ENCODE assay signal across 30 cellular contexts in genomic region chr10:57788117-57788516, GRCh38.
"Had no signal": no experiment of that assay in that cellular context is flagged by ENCODE, and none has a peak within 500 bp of the region (broad histone marks: within the 10 kb centered on the region; RNA-seq: fewer than 3 reads in every experiment).

No MANE protein-coding gene starts in this region.

- H3K4me3 ChIP-seq: gastrocnemius medialis, hepatocyte, lower lobe of right lung, mucosa of descending colon, ovary, psoas muscle, sigmoid colon, spleen, testis, tibial artery had no signal

- ATAC-seq: effector memory CD8-positive, alpha-beta T cell; gastrocnemius medialis; left cardiac atrium; left ventricle myocardium superior; lower lobe of right lung; mucosa of descending colon; natural killer cell treated with Interleukin-12 subunit alpha and Interleukin-12 subunit beta and Interleukin-15 and Interleukin-18, amount 100 ng/mL, for 72 hours; psoas muscle; stimulated activated memory B cell treated with anti-CD40 and anti-IgM and Interleukin-4, amounts not matched to agents 10 μg/mL and 1 μg/mL and 100 μg/mL, for 72 hours; stimulated activated naive CD8-positive, alpha-beta T cell treated with anti-CD3 and anti-CD28 coated beads, Interleukin-15, Interleukin-2, amounts not matched to agents 100 U/mL and 50 U/mL, for 24 hours had no signal

- H3K27ac Mint-ChIP-seq: effector memory CD8-positive, alpha-beta T cell; memory B cell; mesothelial cell of epicardium; naive B cell; natural killer cell treated with Interleukin-12 subunit alpha and Interleukin-12 subunit beta and Interleukin-15 and Interleukin-18, amount 100 ng/mL, for 72 hours; stimulated activated memory B cell treated with anti-CD40 and anti-IgM and Interleukin-4, amounts not matched to agents 10 μg/mL and 1 μg/mL and 100 μg/mL, for 72 hours; type B pancreatic cell had no signal

- H3K36me3 ChIP-seq: gastrocnemius medialis, lower lobe of right lung, ovary, sigmoid colon, spleen, tibial artery had no signal

- H3K4me1 Mint-ChIP-seq: memory B cell; naive B cell; neural crest cell; stimulated activated memory B cell treated with anti-CD40 and anti-IgM and Interleukin-4, amounts not matched to agents 10 μg/mL and 1 μg/mL and 100 μg/mL, for 72 hours had no signal

- H3K9me3 ChIP-seq: gastrocnemius medialis, lower lobe of right lung, mucosa of descending colon, ovary, psoas muscle, sigmoid colon, testis, tibial artery had no signal

- H3K27me3 Mint-ChIP-seq: effector memory CD8-positive, alpha-beta T cell; memory B cell; naive B cell; natural killer cell treated with Interleukin-12 subunit alpha and Interleukin-12 subunit beta and Interleukin-15 and Interleukin-18, amount 100 ng/mL, for 72 hours; stimulated activated memory B cell treated with anti-CD40 and anti-IgM and Interleukin-4, amounts not matched to agents 10 μg/mL and 1 μg/mL and 100 μg/mL, for 72 hours; type B pancreatic cell had no signal

- H2AFZ ChIP-seq: hepatocyte had no signal

- H3K4me3 Mint-ChIP-seq: effector memory CD8-positive, alpha-beta T cell; memory B cell; mesothelial cell of epicardium; naive B cell; natural killer cell treated with Interleukin-12 subunit alpha and Interleukin-12 subunit beta and Interleukin-15 and Interleukin-18, amount 100 ng/mL, for 72 hours; neural crest cell; stimulated activated memory B cell treated with anti-CD40 and anti-IgM and Interleukin-4, amounts not matched to agents 10 μg/mL and 1 μg/mL and 100 μg/mL, for 72 hours; type B pancreatic cell had no signal

- H3K27me3 ChIP-seq: gastrocnemius medialis, hepatocyte, ovary, sigmoid colon, spleen, testis, tibial artery had no signal

- H3K79me2 ChIP-seq: hepatocyte had no signal

- H3K4me1 ChIP-seq: gastrocnemius medialis, lower lobe of right lung, psoas muscle, sigmoid colon, spleen, testis, tibial artery had no signal

- H3K27ac ChIP-seq: gastrocnemius medialis, hepatocyte, lower lobe of right lung, ovary, psoas muscle, sigmoid colon, spleen, testis, tibial artery had no signal

- H3K36me3 Mint-ChIP-seq: memory B cell; mesothelial cell of epicardium; naive B cell; natural killer cell treated with Interleukin-12 subunit alpha and Interleukin-12 subunit beta and Interleukin-15 and Interleukin-18, amount 100 ng/mL, for 72 hours; stimulated activated memory B cell treated with anti-CD40 and anti-IgM and Interleukin-4, amounts not matched to agents 10 μg/mL and 1 μg/mL and 100 μg/mL, for 72 hours; type B pancreatic cell had no signal

- H3K9me3 Mint-ChIP-seq: neural crest cell had no signal

- DNase-seq: cerebellar nuclear complex; cortex of kidney; effector memory CD8-positive, alpha-beta T cell; foreskin fibroblast; gastrocnemius medialis; head of caudate nucleus; left cardiac atrium; left ventricle myocardium superior; lower lobe of right lung; mucosa of descending colon; naive B cell; nucleus accumbens; ovary; posterior cingulate gyrus; psoas muscle; right cardiac atrium; sigmoid colon; spleen; stimulated activated CD4-positive, alpha-beta T cell treated with anti-CD3 and anti-CD28 coated beads, Interleukin-4, amount 100 ng/mL, for 4 hours; stimulated activated naive CD8-positive, alpha-beta T cell treated with anti-CD3 and anti-CD28 coated beads, Interleukin-15, Interleukin-2, amounts not matched to agents 100 U/mL and 50 U/mL, for 24 hours; substantia nigra; testis; tibial artery had no signal

- H3K4me2 ChIP-seq: hepatocyte had no signal
